1 cellular context compared by ENCODE assay signal in genomic region chr5:95734156-95734555, GRCh38.
TF ChIP-seq lines count a peak whose summit lies in the region.

No MANE protein-coding gene starts in this region.

TF ChIP-seq in GM23338, 12 proteins besides CTCF, POLR2A, EP300 and RAD21 (continued from another document):
- TF ChIP-seq ZNF462 (CRISPR knock-in tag; IDR thresholded peaks at IDR 0.05) (no peak), CREB1 (CRISPR knock-in tag; IDR thresholded peaks at IDR 0.05; ENCODE audit: low read depth) (no peak), EZH2phosphoT487 (IDR thresholded peaks at IDR 0.05; ENCODE audit: unreplicated experiment) (no peak), ZNF331 (CRISPR knock-in tag; IDR thresholded peaks at IDR 0.05; ENCODE audit: low read depth) (no peak), POLR2AphosphoS5 (IDR thresholded peaks at IDR 0.05; ENCODE audit: low read depth) (no peak), STAT1 (IDR thresholded peaks at IDR 0.05; ENCODE audit: unreplicated experiment) (no peak)
- TF ChIP-seq, protein P1, sequence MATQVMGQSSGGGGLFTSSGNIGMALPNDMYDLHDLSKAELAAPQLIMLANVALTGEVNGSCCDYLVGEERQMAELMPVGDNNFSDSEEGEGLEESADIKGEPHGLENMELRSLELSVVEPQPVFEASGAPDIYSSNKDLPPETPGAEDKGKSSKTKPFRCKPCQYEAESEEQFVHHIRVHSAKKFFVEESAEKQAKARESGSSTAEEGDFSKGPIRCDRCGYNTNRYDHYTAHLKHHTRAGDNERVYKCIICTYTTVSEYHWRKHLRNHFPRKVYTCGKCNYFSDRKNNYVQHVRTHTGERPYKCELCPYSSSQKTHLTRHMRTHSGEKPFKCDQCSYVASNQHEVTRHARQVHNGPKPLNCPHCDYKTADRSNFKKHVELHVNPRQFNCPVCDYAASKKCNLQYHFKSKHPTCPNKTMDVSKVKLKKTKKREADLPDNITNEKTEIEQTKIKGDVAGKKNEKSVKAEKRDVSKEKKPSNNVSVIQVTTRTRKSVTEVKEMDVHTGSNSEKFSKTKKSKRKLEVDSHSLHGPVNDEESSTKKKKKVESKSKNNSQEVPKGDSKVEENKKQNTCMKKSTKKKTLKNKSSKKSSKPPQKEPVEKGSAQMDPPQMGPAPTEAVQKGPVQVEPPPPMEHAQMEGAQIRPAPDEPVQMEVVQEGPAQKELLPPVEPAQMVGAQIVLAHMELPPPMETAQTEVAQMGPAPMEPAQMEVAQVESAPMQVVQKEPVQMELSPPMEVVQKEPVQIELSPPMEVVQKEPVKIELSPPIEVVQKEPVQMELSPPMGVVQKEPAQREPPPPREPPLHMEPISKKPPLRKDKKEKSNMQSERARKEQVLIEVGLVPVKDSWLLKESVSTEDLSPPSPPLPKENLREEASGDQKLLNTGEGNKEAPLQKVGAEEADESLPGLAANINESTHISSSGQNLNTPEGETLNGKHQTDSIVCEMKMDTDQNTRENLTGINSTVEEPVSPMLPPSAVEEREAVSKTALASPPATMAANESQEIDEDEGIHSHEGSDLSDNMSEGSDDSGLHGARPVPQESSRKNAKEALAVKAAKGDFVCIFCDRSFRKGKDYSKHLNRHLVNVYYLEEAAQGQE (IDR thresholded peaks at IDR 0.05; ENCODE audit: unreplicated experiment), result no peak
